1 cellular context compared by ENCODE assay signal in the genomic region with DNA sequence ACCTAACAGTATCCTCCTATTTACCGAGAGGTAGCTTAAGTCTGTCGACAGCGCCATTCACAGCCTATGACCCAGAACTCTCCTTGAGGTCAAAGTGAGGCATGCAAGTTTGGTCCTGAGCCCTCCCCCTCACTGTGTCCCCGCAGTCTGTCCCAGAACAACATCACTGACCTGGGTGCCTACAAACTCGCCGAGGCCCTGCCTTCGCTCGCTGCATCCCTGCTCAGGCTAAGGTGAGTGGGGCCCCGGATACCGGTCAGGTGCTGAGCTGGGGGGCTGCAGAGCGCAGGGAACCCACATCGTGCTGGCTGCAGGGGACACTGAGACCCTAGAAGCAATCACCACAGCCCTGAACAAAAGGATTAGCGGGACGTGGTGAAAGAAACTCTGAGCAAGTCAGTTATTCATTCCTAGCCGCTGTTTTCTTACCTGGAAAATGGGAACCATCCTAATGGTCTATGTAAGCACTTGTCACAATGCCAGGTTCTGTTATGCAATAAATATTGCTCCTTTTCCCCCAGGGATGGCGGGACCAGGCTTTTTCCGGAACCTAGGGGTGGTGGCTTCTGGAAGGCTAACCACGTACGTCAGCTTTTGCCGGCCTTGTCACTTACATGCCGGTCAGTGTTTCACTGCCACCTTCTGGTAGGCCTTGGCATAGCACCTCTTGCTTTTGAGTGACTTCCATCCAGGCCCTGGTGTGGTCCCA.
TF ChIP-seq lines count a peak whose summit lies in the region.

No MANE protein-coding gene starts in this region.

TF ChIP-seq in GM12891, 5 proteins besides CTCF, POLR2A, EP300 and RAD21 (continued from another document):
- TF ChIP-seq PAX5 (IDR thresholded peaks at IDR 0.05; ENCODE audit: insufficient read depth, low read length, severe bottlenecking), result no peak
